ENCODE assay signal across 8 cellular contexts in genomic region chr17:64505320-64506200, GRCh38. TPM values are rescaled to one million over a fixed set of nuclear protein-coding genes. Genes with fewer than 3 reads are reported as not detected.
DNase-seq lines count a peak whose midpoint lies in the region; ATAC-seq and TF ChIP-seq lines count a peak whose summit lies in the region.

No MANE protein-coding gene starts in this region.

- peak; percentile 87 for DNase-seq in CD14-positive monocyte (ENCODE audit: low spot score)
- DNase-seq in GM23248, result peak; percentile 95
- peak; percentile 64 for DNase-seq in NCI-H1694 (lab: John Stamatoyannopoulos, UW)
- peak; percentile 53 to 96 (median 76) for DNase-seq in T-helper 2 cell
- peak in 57 of 58 donors; percentile 38 to 91 (median 81) for DNase-seq in anterior cingulate cortex (lab: John Stamatoyannopoulos, UW)
- peak; percentile 92 for DNase-seq in right atrium auricular region (ENCODE audit: low spot score)
- peak; percentile 91 to 96 for DNase-seq in psoas muscle
- DNase-seq in upper lobe of right lung, result peak; percentile 93

- H3K4me2 ChIP-seq in GM23248 (ENCODE audit: unreplicated experiment), result peak overlapping the region; percentile 85

- peaks cover 30% of the 10 kb centered on the region for H4K20me1 ChIP-seq in GM23248 (ENCODE audit: insufficient read depth)

- in situ Hi-C loops in GM23248 (cut with MboI), result no loop called here

- peak overlapping the region; percentile 100 for H3K27ac Mint-ChIP-seq in CD14-positive monocyte

- no peak overlapping the region for H2AFZ ChIP-seq in GM23248

- H3K27me3 ChIP-seq in GM23248 (replicated peaks; ENCODE audit: insufficient read depth) (no peaks in the 10 kb centered on the region), right atrium auricular region (no peaks in the 10 kb centered on the region), psoas muscle (ENCODE audit: insufficient read depth in 3 of 3, low read length in 2 of 3) (no peaks in the 10 kb centered on the region), upper lobe of right lung (no peaks in the 10 kb centered on the region)

- H3K36me3 ChIP-seq in GM23248 (ENCODE audit: low read depth) (peaks cover 50% of the 10 kb centered on the region), right atrium auricular region (peaks cover 68% of the 10 kb centered on the region), psoas muscle (ENCODE audit: insufficient read depth in 1 of 2, low read depth in 1 of 2) (peaks cover 28 to 65% of the 10 kb centered on the region in 2 donors), upper lobe of right lung (peaks cover 63% of the 10 kb centered on the region)

- H3K4me1 Mint-ChIP-seq in CD14-positive monocyte, result peaks cover 36% of the 10 kb centered on the region

- H3K79me2 ChIP-seq in GM23248 (ENCODE audit: insufficient read depth), result peaks cover 92% of the 10 kb centered on the region

- H3K9me3 ChIP-seq in GM23248 (ENCODE audit: low read depth) (no peaks in the 10 kb centered on the region), right atrium auricular region (no peaks in the 10 kb centered on the region), psoas muscle (no peaks in the 10 kb centered on the region), upper lobe of right lung (no peaks in the 10 kb centered on the region)

- intact Hi-C loops in CD14-positive monocyte (cut with micrococcal nuclease), result no loop called here
- intact Hi-C loops in psoas muscle (cut with DNase I), result loop anchor here in 1 of 2 donors (5.0 kb wide), 2 partner anchors 83 to 678 kb away; partner anchors contain the start of genes FTSJ3 and PSMC5
- intact Hi-C loops in upper lobe of right lung (cut with DNase I), result no loop called here

- peaks cover 0 to 5% (median 2%) of the 10 kb centered on the region in 7 donors for H3K9me3 Mint-ChIP-seq in CD14-positive monocyte

- peaks cover 39% of the 10 kb centered on the region for H3K4me1 ChIP-seq in GM23248 (ENCODE audit: insufficient read depth)
- H3K4me1 ChIP-seq in right atrium auricular region, result peaks cover 0 to 54% of the 10 kb centered on the region in 2 donors
- peaks cover 48% of the 10 kb centered on the region for H3K4me1 ChIP-seq in psoas muscle
- H3K4me1 ChIP-seq in upper lobe of right lung, result peaks cover 52% of the 10 kb centered on the region

- WGBS in GM23248 (ENCODE audit: low coverage in 1 of 2, low lambda C conversion rate in 2 of 2, missing lambda C conversion rate in 2 of 2), 2 experiments, result 0 to 1% methylated on average over 68 to 75 of the region's 76 CpGs
- WGBS in psoas muscle, 3 donors, result 0% methylated on average over 63 to 76 of the region's 76 CpGs

- H3K4me3 Mint-ChIP-seq in CD14-positive monocyte, result peak overlapping the region; percentile 99 to 100

- peaks cover 56% of the 10 kb centered on the region for H3F3A ChIP-seq in GM23248 (ENCODE audit: insufficient read depth)

- H3K27ac ChIP-seq in GM23248 (peak overlapping the region; percentile 100), right atrium auricular region (peak overlapping the region; percentile 98 to 100), psoas muscle (peak overlapping the region; percentile 100), upper lobe of right lung (peak overlapping the region; percentile 100)

- no peaks in the 10 kb centered on the region for H3K27me3 Mint-ChIP-seq in CD14-positive monocyte (ENCODE audit: low read depth in 3 of 3)

- H3K36me3 Mint-ChIP-seq in CD14-positive monocyte, result peaks cover 56 to 57% of the 10 kb centered on the region in 2 donors

- TF ChIP-seq CTCF in CD14-positive monocyte (IDR thresholded peaks at IDR 0.05) (no peak), right atrium auricular region (IDR thresholded peaks at IDR 0.05) (peak in 1 of 2 donors; percentile 9), psoas muscle (IDR thresholded peaks at IDR 0.05) (no peak), upper lobe of right lung (IDR thresholded peaks at IDR 0.05) (no peak)

- H3K4me3 ChIP-seq in GM23248, result peak overlapping the region; percentile 98
- peak overlapping the region; percentile 93 to 100 for H3K4me3 ChIP-seq in right atrium auricular region
- H3K4me3 ChIP-seq in psoas muscle, result peak overlapping the region; percentile 97
- H3K4me3 ChIP-seq in upper lobe of right lung, result peak overlapping the region; percentile 81

- ATAC-seq in psoas muscle (peak; percentile 62 to 77 (median 68)), upper lobe of right lung (peak; percentile 72)

- H3K9ac ChIP-seq in GM23248, result peak overlapping the region; percentile 100

- H3K9me2 ChIP-seq in GM23248 (ENCODE audit: insufficient read depth), result no peaks in the 10 kb centered on the region

RNA-seq across cellular contexts. Expression of gene DDX5, which starts 0.5 kb away (rescaled TPM):
- polyA plus RNA-seq in CD14-positive monocyte (100 to 1,000 TPM; 642 to 777 TPM), GM23248 (2016; fragmentation: Nextera tagmentation; extraction: Ambion mirVana) (595 and 643 TPM in 2 replicates), psoas muscle (100 to 1,000 TPM; 122 to 272 (median 135) TPM)
- 241 and 303 TPM in 2 replicates for total RNA-seq in GM23248 (2014; rRNA removed; shearing (Covaris generic))
- total RNA-seq in right atrium auricular region (100 to 1,000 TPM; 215 to 620 TPM), psoas muscle (100 to 1,000 TPM; 168 to 497 (median 345) TPM), upper lobe of right lung (881 TPM)

RNA-seq across cellular contexts. Expression of gene CEP95, which starts 1.2 kb away (rescaled TPM):
- 1 to 10 TPM; 4.6 to 5.0 TPM for polyA plus RNA-seq in CD14-positive monocyte
- 13.2 and 16.8 TPM in 2 replicates for total RNA-seq in GM23248 (2014; rRNA removed; shearing (Covaris generic))
- polyA plus RNA-seq in GM23248 (2016; fragmentation: Nextera tagmentation; extraction: Ambion mirVana), result 14.2 and 17.5 TPM in 2 replicates
- total RNA-seq in right atrium auricular region, result 10 to 100 TPM; 15.8 to 19.9 TPM
- total RNA-seq in psoas muscle, result 10 to 100 TPM in 3 of 4 donors, 1 to 10 TPM in 1; 9.3 to 21.7 (median 11.6) TPM
- 10 to 100 TPM; 15.7 to 17.4 (median 17.1) TPM for polyA plus RNA-seq in psoas muscle
- total RNA-seq in upper lobe of right lung, result 40.3 TPM

RNA-seq across cellular contexts. Expression of gene POLG2, which starts 8.7 kb away (rescaled TPM):
- polyA plus RNA-seq in CD14-positive monocyte (1 to 10 TPM in 1 of 2 donors, under 1 TPM in 1; 0.85 to 1.7 TPM), GM23248 (2016; fragmentation: Nextera tagmentation; extraction: Ambion mirVana) (6.6 and 8.6 TPM in 2 replicates), psoas muscle (10 to 100 TPM in 1 of 3 donors, 1 to 10 TPM in 2; 4.1 to 12.2 (median 9.4) TPM)
- total RNA-seq in GM23248 (2014; rRNA removed; shearing (Covaris generic)), result 3.4 and 3.7 TPM in 2 replicates
- total RNA-seq in right atrium auricular region (1 to 10 TPM; 2.7 to 3.3 TPM), psoas muscle (1 to 10 TPM; 4.5 to 8.1 (median 6.1) TPM), upper lobe of right lung (12.6 TPM)

RNA-seq across cellular contexts. Expression of gene MILR1, which starts 56.6 kb away (rescaled TPM):
- 10 to 100 TPM; 72.0 to 95.2 TPM for polyA plus RNA-seq in CD14-positive monocyte
- 4.7 and 11.7 TPM in 2 replicates for total RNA-seq in GM23248 (2014; rRNA removed; shearing (Covaris generic))
- polyA plus RNA-seq in GM23248 (2016; fragmentation: Nextera tagmentation; extraction: Ambion mirVana), result 6.3 and 6.5 TPM in 2 replicates
- 1 to 10 TPM; 2.4 to 5.0 TPM for total RNA-seq in right atrium auricular region
- total RNA-seq in psoas muscle, result 1 to 10 TPM in 3 of 4 donors, under 1 TPM in 1; 0.95 to 1.3 (median 1.1) TPM
- polyA plus RNA-seq in psoas muscle, result 1 to 10 TPM in 2 of 3 donors, under 1 TPM in 1; 0.61 to 1.2 (median 1.1) TPM
- 17.9 TPM for total RNA-seq in upper lobe of right lung

Comparison
In these comparisons a context has a peak if more than half of its experiments do, and no peak if none do; other contexts are left out.
1. Peak in every context shown above with its lines: DNase-seq, ATAC-seq, H3K4me3 ChIP-seq and H3K27ac ChIP-seq.